In genomic region chr5:52598954-52599353, GRCh38 we compare ENCODE assay signal across 14 cellular contexts.
"Had no signal": no experiment of that assay in that cellular context is flagged by ENCODE, and none has a peak within 500 bp of the region (broad histone marks: within the 10 kb centered on the region; RNA-seq: fewer than 3 reads in every experiment).

No MANE protein-coding gene starts in this region.

- H3K4me3 ChIP-seq: lower lobe of right lung, ovary, thoracic aorta had no signal

- H3K9me3 ChIP-seq: lower lobe of right lung, ovary, thoracic aorta had no signal

- H3K27ac ChIP-seq: foreskin keratinocyte, lower lobe of right lung, ovary, thoracic aorta had no signal

- DNase-seq: activated CD4-positive, alpha-beta T cell treated with anti-CD3 and anti-CD28 coated beads, Interleukin-2, amount 10 ng/mL, durations not matched to agents 7 days and 5 days; activated CD8-positive, alpha-beta memory T cell treated with anti-CD3 and anti-CD28 coated beads for 24 hours; activated naive CD4-positive, alpha-beta T cell; activated naive CD8-positive, alpha-beta T cell treated with anti-CD3 and anti-CD28 coated beads, Interleukin-2, amount 50 U/mL, for 24 hours; aorta; effector memory CD4-positive, alpha-beta T cell; foreskin keratinocyte; immature natural killer cell; lower lobe of right lung; ovary; stimulated activated CD4-positive, alpha-beta T cell treated with anti-CD3 and anti-CD28 coated beads, Interleukin-12 subunit alpha, Interleukin-12 subunit beta, amount 100 ng/mL, for 4 hours; stimulated activated CD4-positive, alpha-beta T cell treated with anti-CD3 and anti-CD28 coated beads, Interleukin-2, amount 100 ng/mL, for 24 hours; T-helper 9 cell had no signal

- H3K27me3 ChIP-seq: ovary had no signal

- H3K36me3 ChIP-seq: lower lobe of right lung, ovary, thoracic aorta had no signal

- H3K4me1 ChIP-seq: foreskin keratinocyte, lower lobe of right lung had no signal
